8 cellular contexts compared by ENCODE assay signal in genomic region chr16:89565506-89566372, GRCh38. TPM values are rescaled to one million over a fixed set of nuclear protein-coding genes. Genes with fewer than 3 reads are reported as not detected.
DNase-seq lines count a peak whose midpoint lies in the region; ATAC-seq, FAIRE-seq and TF ChIP-seq lines count a peak whose summit lies in the region.

No MANE protein-coding gene starts in this region.

- TF ChIP-seq POLR2A in GM12892 (IDR thresholded peaks at IDR 0.05; ENCODE audit: low read depth, low read length): peak; percentile 62

- WGBS in pancreas, 2 donors: 17 to 23% methylated on average over 45 to 46 of the region's 46 CpGs

- intact Hi-C loops in pancreas (cut with DNase I): no loop called here

- no peak for FAIRE-seq in GM12892 (lab: Jason Lieb, UNC)
- no peak for FAIRE-seq in pancreas (lab: Jason Lieb, UNC)

- ATAC-seq in pancreas (peak; percentile 36 to 70 (median 47)), HG02623 (IDR thresholded peaks at IDR 0.05; ENCODE audit: unreplicated experiment) (no peak), GM18909 (IDR thresholded peaks at IDR 0.05; ENCODE audit: poor library complexity, unreplicated experiment) (no peak)

- TF ChIP-seq CTCF in 22Rv1 (IDR thresholded peaks at IDR 0.05) (peak; percentile 94), fibroblast of mammary gland (conservative IDR thresholded peaks at IDR 0.05; ENCODE audit: control insufficient read depth, insufficient read depth, low read depth, low read length) (peak; percentile 50), pancreas (IDR thresholded peaks at IDR 0.05) (peak in 3 of 4 donors; percentile 22 to 49 (median 40))

- DNase-seq in GM12892 (ENCODE audit: insufficient read length) (no peak), NOMO-1 treated with DMSO at 0.1 percent for 48 hours (lab: John Stamatoyannopoulos, UW; ENCODE audit: unreplicated experiment) (peak; percentile 38), activated T-cell treated with anti-CD3 and anti-CD28 coated beads for 48 hours (ENCODE audit: low read depth) (peak; percentile 62), fibroblast of mammary gland (ENCODE audit: low read depth) (peak; percentile 49), pancreas (peak in 5 of 6 donors; percentile 60 to 82 (median 75))

- H3K27ac ChIP-seq in 22Rv1: peak overlapping the region; percentile 93
- peak overlapping the region in 2 of 4 donors; percentile 11 to 13 for H3K27ac ChIP-seq in pancreas

- H3K9me3 ChIP-seq in pancreas: no peaks in the 10 kb centered on the region

- H3K4me3 ChIP-seq in fibroblast of mammary gland (ENCODE audit: control insufficient read depth, low read depth, low read length) (no peak overlapping the region), pancreas (no peak overlapping the region)

- no peaks in the 10 kb centered on the region for H3K27me3 ChIP-seq in pancreas

- H3K4me1 ChIP-seq in pancreas: peaks cover 12 to 35% (median 23%) of the 10 kb centered on the region in 3 donors

- peaks cover 0 to 32% (median 29%) of the 10 kb centered on the region in 3 donors for H3K36me3 ChIP-seq in pancreas

RNA-seq across cellular contexts. Expression of gene RPL13, which starts 5.3 kb away (rescaled TPM):
- polyA plus RNA-seq in GM12892 (2012; ENCODE audit: missing spikeins): 4,006 TPM
- total RNA-seq in pancreas: 1,000 to 10,000 TPM; 1,297 to 2,529 (median 1,763) TPM
- polyA plus RNA-seq in pancreas: 1,000 to 10,000 TPM; 3,226 to 6,500 TPM

RNA-seq across cellular contexts. Expression of gene CPNE7, which starts 9.8 kb away (rescaled TPM):
- 51.5 TPM for polyA plus RNA-seq in GM12892 (2012; ENCODE audit: missing spikeins)
- 1 to 10 TPM in 2 of 6 donors, under 1 TPM in 4; 0.12 to 1.6 (median 0.70) TPM for total RNA-seq in pancreas
- polyA plus RNA-seq in pancreas: 1 to 10 TPM; 3.8 to 4.5 TPM

RNA-seq across cellular contexts. Expression of gene DPEP1, which starts 47.7 kb away (rescaled TPM):
- polyA plus RNA-seq in GM12892 (2012; ENCODE audit: missing spikeins): not detected
- total RNA-seq in pancreas: 100 to 1,000 TPM; 109 to 168 (median 125) TPM
- 100 to 1,000 TPM; 114 to 149 TPM for polyA plus RNA-seq in pancreas

RNA-seq across cellular contexts. Expression of gene SPG7, which starts 57.5 kb away (rescaled TPM):
- polyA plus RNA-seq in GM12892 (2012; ENCODE audit: missing spikeins): 80.0 TPM
- total RNA-seq in pancreas: 10 to 100 TPM; 25.7 to 56.2 (median 44.5) TPM
- 100 to 1,000 TPM; 164 to 212 TPM for polyA plus RNA-seq in pancreas

Comparison
In these comparisons a context has a peak if more than half of its experiments do, and no peak if none do; other contexts are left out.
1. CTCF ChIP-seq: peak in every context shown above with its lines; median percentile 94 in 22Rv1; 50 in fibroblast of mammary gland; 40 in pancreas.
2. ATAC-seq: peak in pancreas (4 of 4); none in HG02623 (single experiment) and GM18909 (single experiment).